7 cellular contexts compared by ENCODE assay signal in genomic region chr1:6157528-6158174, GRCh38. TPM values are rescaled to one million over a fixed set of nuclear protein-coding genes. Genes with fewer than 3 reads are reported as not detected.
DNase-seq lines count a peak whose midpoint lies in the region; ATAC-seq, FAIRE-seq and TF ChIP-seq lines count a peak whose summit lies in the region.

No MANE protein-coding gene starts in this region.

- no peaks in the 10 kb centered on the region for H3K36me3 ChIP-seq in prostate gland

- ATAC-seq in HG03045 (IDR thresholded peaks at IDR 0.05; ENCODE audit: unreplicated experiment) (no peak), GM18511 (IDR thresholded peaks at IDR 0.05; ENCODE audit: unreplicated experiment) (no peak)

- TF ChIP-seq POLR2A in H54 (IDR thresholded peaks at IDR 0.05; ENCODE audit: low read depth, low read length) (no peak), prostate gland (IDR thresholded peaks at IDR 0.05) (no peak)

- TF ChIP-seq CTCF in astrocyte of the spinal cord (IDR thresholded peaks at IDR 0.05; ENCODE audit: low read depth, low read length) (no peak), prostate gland (IDR thresholded peaks at IDR 0.05) (no peak)

- H3K27me3 ChIP-seq in prostate gland (replicated peaks; ENCODE audit: insufficient read depth): peaks cover 2% of the 10 kb centered on the region

- H3K4me1 ChIP-seq in prostate gland (replicated peaks): peaks cover 8% of the 10 kb centered on the region

- H3K9me3 ChIP-seq in prostate gland: no peaks in the 10 kb centered on the region

- peak; percentile 94 for FAIRE-seq in H54 (lab: Jason Lieb, UNC)

- 36% methylated on average over 15 of the region's 15 CpGs for WGBS in prostate gland

- H3K4me3 ChIP-seq in astrocyte of the spinal cord (ENCODE audit: low read depth, low read length): no peak overlapping the region
- H3K4me3 ChIP-seq in prostate gland: no peak overlapping the region

- intact Hi-C loops in prostate gland (cut with DNase I): no loop called here

- no peak overlapping the region for H3K27ac ChIP-seq in prostate gland

- DNase-seq in H54 (ENCODE audit: insufficient read length, low spot score) (peak; percentile 92), NCI-H2081 treated with DMSO at 0.1 percent for 48 hours (lab: John Stamatoyannopoulos, UW) (peak; percentile 55), astrocyte of the spinal cord (ENCODE audit: low read depth, low spot score) (peak; percentile 60), prostate gland (ENCODE audit: low spot score) (peak; percentile 55), CD1c-positive myeloid dendritic cell (ENCODE audit: extremely low spot score) (no peak)

- in situ Hi-C loops in astrocyte of the spinal cord (cut with HindIII; ENCODE audit: low sequenced_read_pairs): no loop called here

RNA-seq across cellular contexts. Expression of gene CHD5, which starts 22.5 kb away (rescaled TPM):
- total RNA-seq in prostate gland: 10 to 100 TPM in 1 of 2 donors, 1 to 10 TPM in 1; 4.9 to 17.0 TPM

RNA-seq across cellular contexts. Expression of gene RPL22, which starts 41.7 kb away (rescaled TPM):
- 100 to 1,000 TPM; 121 to 213 TPM for total RNA-seq in prostate gland

RNA-seq across cellular contexts. Expression of gene RNF207, which starts 48.3 kb away (rescaled TPM):
- 10 to 100 TPM; 45.7 to 47.4 TPM for total RNA-seq in prostate gland
